In the genomic region with DNA sequence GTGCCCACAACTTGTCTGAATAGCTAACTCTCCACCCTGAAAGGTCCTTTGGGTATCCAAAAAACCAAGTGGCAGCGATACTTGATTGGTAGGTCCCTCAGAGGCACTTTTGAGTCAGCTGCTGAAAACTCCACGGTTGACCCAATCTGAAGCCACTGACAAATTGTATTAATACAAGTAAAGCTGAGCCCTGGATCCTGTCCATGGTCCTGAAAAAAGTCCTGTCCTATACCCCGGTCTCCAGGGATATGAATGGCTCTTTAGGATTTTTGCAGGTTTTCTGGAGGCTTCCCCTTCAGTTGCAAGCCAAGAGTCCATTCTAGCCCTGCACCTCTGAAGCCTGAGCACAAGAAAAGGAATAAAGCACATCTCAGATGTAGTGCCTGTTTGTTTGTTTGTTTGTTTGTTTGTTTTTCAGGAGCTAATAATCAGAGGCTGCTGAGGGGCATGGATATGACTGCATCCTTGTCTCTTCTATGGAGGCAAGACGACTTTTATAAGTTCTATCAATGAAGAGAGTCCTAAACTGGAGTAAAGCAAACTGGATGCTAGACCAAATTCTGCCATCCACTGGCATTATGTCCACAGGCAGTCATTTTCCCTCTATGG, we compare ENCODE assay signal across 10 cellular contexts. TPM values are rescaled to one million over a fixed set of nuclear protein-coding genes. Genes with fewer than 3 reads are reported as not detected.
DNase-seq lines count a peak whose midpoint lies in the region; ATAC-seq, FAIRE-seq and TF ChIP-seq lines count a peak whose summit lies in the region.
"Had no signal": no experiment of that assay in that cellular context is flagged by ENCODE, and none has a peak within 500 bp of the region (broad histone marks: within the 10 kb centered on the region; RNA-seq: fewer than 3 reads in every experiment).

No MANE protein-coding gene starts in this region.

- no peak overlapping the region for H3K4me3 ChIP-seq in Caco-2 (ENCODE audit: low read depth, low read length)
- no peak overlapping the region for H3K4me3 ChIP-seq in CD8-positive, alpha-beta memory T cell (ENCODE audit: low read length)
- H3K4me3 ChIP-seq: mucosa of descending colon had no signal

- POLR2A ChIA-PET in Caco-2 (lab: Charles Lee) = no interaction called here
- POLR2A ChIA-PET in CD8-positive, alpha-beta memory T cell (lab: Charles Lee) = no interaction called here

- DNase-seq in Caco-2 (peak; percentile 78 to 86), HS-27A (ENCODE audit: low read depth) (peak; percentile 49), kidney glomerular epithelial cell (lab: John Stamatoyannopoulos, UW) (peak; percentile 55), GM12892 (ENCODE audit: insufficient read length) (no peak)
- peak; percentile 65 for DNase-seq in activated naive CD4-positive, alpha-beta T cell treated with anti-CD3 and anti-CD28 coated beads, Interleukin-2, amount 10 ng/mL, durations not matched to agents 7 days and 5 days
- no peak for DNase-seq in CD8-positive, alpha-beta memory T cell
- DNase-seq: NCI-H1436 had no signal

- H3K27me3 ChIP-seq in Caco-2 (replicated peaks; ENCODE audit: control insufficient read depth, insufficient read depth, low read length) = peaks cover 1% of the 10 kb centered on the region; the same call in 1 of the 2 replicates
- H3K27me3 ChIP-seq in CD8-positive, alpha-beta memory T cell (ENCODE audit: insufficient read depth, low read length, poor library complexity, severe bottlenecking) = peaks cover 28% of the 10 kb centered on the region

- H3K36me3 ChIP-seq in Caco-2 (ENCODE audit: control insufficient read depth, insufficient read depth, low read length) = no peaks in the 10 kb centered on the region
- no peaks in the 10 kb centered on the region for H3K36me3 ChIP-seq in CD8-positive, alpha-beta memory T cell (ENCODE audit: insufficient read depth, low read length)

- intact Hi-C loops in Caco-2 (cut with micrococcal nuclease; ENCODE audit: unreplicated experiment) = loop anchor here (1.0 kb wide), 1 partner anchor 14 kb away; no protein-coding TSS in a partner anchor

- no peaks in the 10 kb centered on the region for H3K36me3 Mint-ChIP-seq in Caco-2 (ENCODE audit: insufficient read depth, unreplicated experiment)
- H3K36me3 Mint-ChIP-seq in activated naive CD4-positive, alpha-beta T cell treated with anti-CD3 and anti-CD28 coated beads, Interleukin-2, amount 10 ng/mL, durations not matched to agents 7 days and 5 days = no peaks in the 10 kb centered on the region
- peaks cover 0 to 2% (median 0%) of the 10 kb centered on the region in 3 donors for H3K36me3 Mint-ChIP-seq in CD8-positive, alpha-beta memory T cell

- TF ChIP-seq POLR2A in GM12892 (IDR thresholded peaks at IDR 0.05; ENCODE audit: low read depth, low read length) = no peak

- H3K4me1 ChIP-seq in Caco-2 = no peaks in the 10 kb centered on the region
- H3K4me1 ChIP-seq in CD8-positive, alpha-beta memory T cell (ENCODE audit: insufficient read depth, low read length) = peaks cover 8% of the 10 kb centered on the region

- TF ChIP-seq CTCF in Caco-2 (IDR thresholded peaks at IDR 0.05; ENCODE audit: insufficient read depth in 1 of 2, low read depth in 1 of 2, low read length in 1 of 2, severe bottlenecking in 1 of 2, unreplicated experiment in 1 of 2) = no peak

- no peaks in the 10 kb centered on the region for H3K9me3 ChIP-seq in Caco-2
- no peaks in the 10 kb centered on the region for H3K9me3 ChIP-seq in CD8-positive, alpha-beta memory T cell (ENCODE audit: low read length)
- H3K9me3 ChIP-seq: mucosa of descending colon had no signal

- no peaks in the 10 kb centered on the region for H3K9me3 Mint-ChIP-seq in Caco-2 (ENCODE audit: unreplicated experiment)
- H3K9me3 Mint-ChIP-seq in activated naive CD4-positive, alpha-beta T cell treated with anti-CD3 and anti-CD28 coated beads, Interleukin-2, amount 10 ng/mL, durations not matched to agents 7 days and 5 days = no peaks in the 10 kb centered on the region
- H3K9me3 Mint-ChIP-seq in CD8-positive, alpha-beta memory T cell = peaks cover 0 to 2% (median 0%) of the 10 kb centered on the region in 5 donors

- no peak for FAIRE-seq in GM12892 (lab: Jason Lieb, UNC)

- H3K27ac Mint-ChIP-seq in Caco-2 (ENCODE audit: unreplicated experiment) = no peak overlapping the region
- no peak overlapping the region for H3K27ac Mint-ChIP-seq in activated naive CD4-positive, alpha-beta T cell treated with anti-CD3 and anti-CD28 coated beads, Interleukin-2, amount 10 ng/mL, durations not matched to agents 7 days and 5 days
- no peak overlapping the region for H3K27ac Mint-ChIP-seq in CD8-positive, alpha-beta memory T cell

- H3K4me3 Mint-ChIP-seq in Caco-2 (ENCODE audit: unreplicated experiment) = no peak overlapping the region
- H3K4me3 Mint-ChIP-seq in activated naive CD4-positive, alpha-beta T cell treated with anti-CD3 and anti-CD28 coated beads, Interleukin-2, amount 10 ng/mL, durations not matched to agents 7 days and 5 days = no peak overlapping the region
- no peak overlapping the region for H3K4me3 Mint-ChIP-seq in CD8-positive, alpha-beta memory T cell

- no peak for ATAC-seq in HG02763 (IDR thresholded peaks at IDR 0.05; ENCODE audit: unreplicated experiment)
- no peak for ATAC-seq in HG03354 (IDR thresholded peaks at IDR 0.05; ENCODE audit: poor library complexity, severe bottlenecking, unreplicated experiment)
- ATAC-seq: mucosa of descending colon had no signal

- H3K27ac ChIP-seq in CD8-positive, alpha-beta memory T cell (ENCODE audit: low read depth, low read length) = no peak overlapping the region

- CTCF ChIA-PET in Caco-2 (lab: Charles Lee) = interaction anchor here (0.8 to 1.3 kb wide), 2 partner anchors 40 to 58 kb away, joined by 3 read pairs; no protein-coding TSS in a partner anchor
- CTCF ChIA-PET in activated naive CD4-positive, alpha-beta T cell treated with anti-CD3 and anti-CD28 coated beads, Interleukin-2, amount 10 ng/mL, durations not matched to agents 7 days and 5 days (lab: Charles Lee) = interaction anchor here (0.9 to 1.6 kb wide), 3 partner anchors 9 to 64 kb away, joined by 3 to 8 read pairs (median 3); no protein-coding TSS in a partner anchor
- CTCF ChIA-PET in CD8-positive, alpha-beta memory T cell (lab: Charles Lee) = interaction anchor here (1.5 to 1.6 kb wide), 2 partner anchors 13 to 14 kb away, joined by 4 to 5 read pairs; no protein-coding TSS in a partner anchor

- BruUV-seq in Caco-2 (replicated peaks; lab: Mats Ljungman, UMichigan) = no TSS peak

- H3K4me1 Mint-ChIP-seq in Caco-2 (ENCODE audit: low read depth, unreplicated experiment) = no peaks in the 10 kb centered on the region
- peaks cover 11% of the 10 kb centered on the region for H3K4me1 Mint-ChIP-seq in activated naive CD4-positive, alpha-beta T cell treated with anti-CD3 and anti-CD28 coated beads, Interleukin-2, amount 10 ng/mL, durations not matched to agents 7 days and 5 days
- peaks cover 10 to 11% (median 11%) of the 10 kb centered on the region in 3 donors for H3K4me1 Mint-ChIP-seq in CD8-positive, alpha-beta memory T cell

- peaks cover 20% of the 10 kb centered on the region for H3K27me3 Mint-ChIP-seq in Caco-2 (ENCODE audit: insufficient read depth, unreplicated experiment)
- peaks cover 94% of the 10 kb centered on the region for H3K27me3 Mint-ChIP-seq in activated naive CD4-positive, alpha-beta T cell treated with anti-CD3 and anti-CD28 coated beads, Interleukin-2, amount 10 ng/mL, durations not matched to agents 7 days and 5 days
- H3K27me3 Mint-ChIP-seq in CD8-positive, alpha-beta memory T cell = peaks cover 48 to 82% of the 10 kb centered on the region in 2 donors

RNA-seq across cellular contexts. Expression of gene SLC12A5, which starts 1.7 kb away (rescaled TPM):
- 0.56 and 1.9 TPM in 2 replicates for total RNA-seq in Caco-2 (2022)
- 2.3 TPM for polyA plus RNA-seq in GM12892 (2012; ENCODE audit: missing spikeins)
- total RNA-seq in CD8-positive, alpha-beta memory T cell = not detected
- not detected for polyA plus RNA-seq in CD8-positive, alpha-beta memory T cell

RNA-seq across cellular contexts. Expression of gene MMP9, which starts 18.6 kb away (rescaled TPM):
- 0.16 TPM in 1 of 2 replicates, not detected in the other for total RNA-seq in Caco-2 (2022)
- polyA plus RNA-seq in GM12892 (2012; ENCODE audit: missing spikeins) = 0.15 TPM
- 1 to 10 TPM; 3.9 to 5.0 TPM for total RNA-seq in CD8-positive, alpha-beta memory T cell
- not detected for polyA plus RNA-seq in CD8-positive, alpha-beta memory T cell

RNA-seq across cellular contexts. Expression of gene ZNF335, which starts 55.3 kb away (rescaled TPM):
- 35.1 and 38.1 TPM in 2 replicates for total RNA-seq in Caco-2 (2022)
- 10.0 TPM for polyA plus RNA-seq in GM12892 (2012; ENCODE audit: missing spikeins)
- 10 to 100 TPM; 37.5 to 38.3 TPM for total RNA-seq in CD8-positive, alpha-beta memory T cell
- polyA plus RNA-seq in CD8-positive, alpha-beta memory T cell = 14.6 TPM

Comparison
In these comparisons a context has a peak if more than half of its experiments do, and no peak if none do; other contexts are left out.
1. DNase-seq: peak in Caco-2 (2 of 2), HS-27A (single experiment), activated naive CD4-positive, alpha-beta T cell treated with anti-CD3 and anti-CD28 coated beads, Interleukin-2, amount 10 ng/mL, durations not matched to agents 7 days and 5 days (single experiment) and kidney glomerular epithelial cell (single experiment); none in GM12892 (single experiment) and CD8-positive, alpha-beta memory T cell (0 of 5).